ENCODE assay signal across 8 cellular contexts in genomic region chr1:234499119-234500039, GRCh38. TPM values are rescaled to one million over a fixed set of nuclear protein-coding genes. Genes with fewer than 3 reads are reported as not detected.
A peak's percentile ranks its signal among the peaks of the same experiment; 100 is the strongest.
DNase-seq lines count a peak whose midpoint lies in the region; ATAC-seq, FAIRE-seq and TF ChIP-seq lines count a peak whose summit lies in the region.

No MANE protein-coding gene starts in this region.

- no peaks in the 10 kb centered on the region for H3K27me3 ChIP-seq in heart left ventricle
- no peaks in the 10 kb centered on the region for H3K27me3 ChIP-seq in psoas muscle (ENCODE audit: insufficient read depth in 3 of 3, low read length in 2 of 3)
- H3K27me3 ChIP-seq in upper lobe of left lung, result no peaks in the 10 kb centered on the region

- ATAC-seq in heart left ventricle (peak; percentile 93 to 98 (median 96)), psoas muscle (peak; percentile 79 to 90 (median 86)), upper lobe of left lung (ENCODE audit: low FRiP score in 2 of 2) (peak; percentile 95 to 97)

- no peak for FAIRE-seq in D721Med (lab: Jason Lieb, UNC)

- H3K36me3 ChIP-seq in heart left ventricle, result no peaks in the 10 kb centered on the region
- no peaks in the 10 kb centered on the region for H3K36me3 ChIP-seq in psoas muscle (ENCODE audit: insufficient read depth in 1 of 2, low read depth in 1 of 2)
- H3K36me3 ChIP-seq in upper lobe of left lung, result no peaks in the 10 kb centered on the region

- TF ChIP-seq CTCF in D721Med (IDR thresholded peaks at IDR 0.05; ENCODE audit: insufficient read depth, missing control alignments) (peak; percentile 97), heart left ventricle (IDR thresholded peaks at IDR 0.05) (peak; percentile 90 to 98 (median 96)), psoas muscle (IDR thresholded peaks at IDR 0.05) (peak; percentile 93), upper lobe of left lung (IDR thresholded peaks at IDR 0.05) (peak; percentile 84 to 97 (median 94))

- DNase-seq in D721Med (ENCODE audit: insufficient read length, low spot score) (peak; percentile 85), GOT3 (lab: John Stamatoyannopoulos, UW) (peak; percentile 88), NCI-H128 (lab: John Stamatoyannopoulos, UW; ENCODE audit: unreplicated experiment) (peak; percentile 85), T-helper 1 cell (peak; percentile 48 to 85 (median 66)), heart left ventricle (peak; percentile 89 to 95 (median 91)), psoas muscle (peak; percentile 92 to 95), upper lobe of left lung (peak; percentile 96 to 97)

- H3K4me1 ChIP-seq in heart left ventricle (peaks cover 0 to 43% (median 22%) of the 10 kb centered on the region in 12 donors), psoas muscle (peaks cover 53% of the 10 kb centered on the region), upper lobe of left lung (peaks cover 11 to 23% (median 16%) of the 10 kb centered on the region in 4 donors)

- TF ChIP-seq POLR2A in heart left ventricle (IDR thresholded peaks at IDR 0.05) (peak in 1 of 2 donors; percentile 20), upper lobe of left lung (IDR thresholded peaks at IDR 0.05) (peak in 2 of 4 donors; percentile 26 to 44)

- intact Hi-C loops in heart left ventricle (cut with DNase I), result loop anchor here (1.0 to 10.0 kb wide), 23 partner anchors 38 to 594 kb away; no protein-coding TSS in a partner anchor
- intact Hi-C loops in psoas muscle (cut with DNase I), result loop anchor here (1.0 to 10.0 kb wide), 11 partner anchors 34 to 584 kb away; partner anchors contain the start of gene IRF2BP2 (in 1 of the 2)

- H3K9me3 ChIP-seq in heart left ventricle, result no peaks in the 10 kb centered on the region
- H3K9me3 ChIP-seq in psoas muscle, result no peaks in the 10 kb centered on the region
- no peaks in the 10 kb centered on the region for H3K9me3 ChIP-seq in upper lobe of left lung

- TF ChIP-seq EP300 in upper lobe of left lung (IDR thresholded peaks at IDR 0.05), result peak in 1 of 4 donors; percentile 64

- peak overlapping the region; percentile 60 for H3K27ac ChIP-seq in adipose tissue (ENCODE audit: low read depth, low read length)
- peak overlapping the region; percentile 51 to 94 (median 86) for H3K27ac ChIP-seq in heart left ventricle
- H3K27ac ChIP-seq in psoas muscle, result peak overlapping the region; percentile 95
- peak overlapping the region; percentile 72 to 86 (median 84) for H3K27ac ChIP-seq in upper lobe of left lung

- 15 to 29% (median 15%) methylated on average over 29 of the region's 29 CpGs for WGBS in adipose tissue, 3 donors
- WGBS in heart left ventricle, 4 donors, result 18 to 45% (median 22%) methylated on average over 15 to 29 of the region's 29 CpGs
- 6 to 10% (median 7%) methylated on average over 29 of the region's 29 CpGs for WGBS in psoas muscle, 3 donors
- WGBS in upper lobe of left lung, 2 donors, result 28 to 37% methylated on average over 19 to 29 of the region's 29 CpGs

- H3K4me3 ChIP-seq in heart left ventricle (peak overlapping the region in 7 of 12 donors; percentile 4 to 22 (median 9)), psoas muscle (peak overlapping the region; percentile 47), upper lobe of left lung (peak overlapping the region in 2 of 4 donors; percentile 0 to 30)

RNA-seq across cellular contexts. Expression of gene TARBP1, which starts 20.4 kb away (rescaled TPM):
- polyA plus RNA-seq in adipose tissue (10 to 100 TPM; 10.4 to 12.0 (median 11.0) TPM), heart left ventricle (10 to 100 TPM in 1 of 2 donors, 1 to 10 TPM in 1; 4.8 to 15.9 TPM), psoas muscle (10 to 100 TPM in 1 of 3 donors, 1 to 10 TPM in 2; 5.8 to 10.4 (median 6.6) TPM)
- total RNA-seq in heart left ventricle (10 to 100 TPM in 4 of 9 donors, 1 to 10 TPM in 5; 7.1 to 18.2 (median 9.9) TPM), psoas muscle (10 to 100 TPM in 1 of 4 donors, 1 to 10 TPM in 3; 5.8 to 10.5 (median 9.0) TPM), upper lobe of left lung (10 to 100 TPM; 17.6 to 51.2 (median 25.8) TPM)
